12 cellular contexts compared by ENCODE assay signal in genomic region chr13:40236566-40237168, GRCh38.
A peak's percentile ranks its signal among the peaks of the same experiment; 100 is the strongest.
DNase-seq lines count a peak whose midpoint lies in the region; ATAC-seq and TF ChIP-seq lines count a peak whose summit lies in the region.
"Had no signal": no experiment of that assay in that cellular context is flagged by ENCODE, and none has a peak within 500 bp of the region (broad histone marks: within the 10 kb centered on the region; RNA-seq: fewer than 3 reads in every experiment).

No MANE protein-coding gene starts in this region.

- H3K4me1 Mint-ChIP-seq in Caco-2 (ENCODE audit: low read depth, unreplicated experiment): no peaks in the 10 kb centered on the region

- intact Hi-C loops in right cardiac atrium (cut with DNase I): no loop called here
- intact Hi-C loops in sciatic nerve (cut with DNase I): no loop called here
- intact Hi-C loops in Caco-2 (cut with micrococcal nuclease; ENCODE audit: unreplicated experiment): no loop called here

- H3K36me3 Mint-ChIP-seq in Caco-2 (ENCODE audit: insufficient read depth, unreplicated experiment): no peaks in the 10 kb centered on the region
- H3K36me3 Mint-ChIP-seq: T-cell had no signal

- ATAC-seq in right cardiac atrium (peak; percentile 78 to 82), sciatic nerve (peak; percentile 82), HG03521 (IDR thresholded peaks at IDR 0.05; ENCODE audit: unreplicated experiment) (no peak)
- ATAC-seq: activated T-cell treated with anti-CD3 and anti-CD28 coated beads, Interleukin-2, amount 50 U/mL, for 4 hours; stimulated activated naive CD8-positive, alpha-beta T cell treated with anti-CD3 and anti-CD28 coated beads, Interleukin-15, amount 100 ng/mL, for 72 hours; T-cell had no signal

- H3K4me1 ChIP-seq in ACC112 (ENCODE audit: control insufficient read depth, insufficient read depth, low read length, unreplicated experiment): peaks cover 30% of the 10 kb centered on the region
- peaks cover 4% of the 10 kb centered on the region for H3K4me1 ChIP-seq in right cardiac atrium (ENCODE audit: control insufficient read depth, insufficient read depth, low read length)
- H3K4me1 ChIP-seq in Caco-2: no peaks in the 10 kb centered on the region

- H3K27me3 Mint-ChIP-seq in Caco-2 (ENCODE audit: insufficient read depth, unreplicated experiment): no peaks in the 10 kb centered on the region
- H3K27me3 Mint-ChIP-seq: stimulated activated naive CD8-positive, alpha-beta T cell treated with anti-CD3 and anti-CD28 coated beads, Interleukin-15, amount 100 ng/mL, for 72 hours; T-cell had no signal

- CTCF ChIA-PET in Caco-2 (lab: Charles Lee): no interaction called here

- TF ChIP-seq CTCF in Caco-2 (IDR thresholded peaks at IDR 0.05; ENCODE audit: insufficient read depth in 1 of 2, low read depth in 1 of 2, low read length in 1 of 2, severe bottlenecking in 1 of 2, unreplicated experiment in 1 of 2): no peak

- H3K36me3 ChIP-seq in ACC112 (ENCODE audit: insufficient read depth, low read length): no peaks in the 10 kb centered on the region
- H3K36me3 ChIP-seq in Caco-2 (ENCODE audit: control insufficient read depth, insufficient read depth, low read length): no peaks in the 10 kb centered on the region

- peak overlapping the region; percentile 94 for H3K27ac ChIP-seq in ACC112 (ENCODE audit: low read depth, low read length)
- H3K27ac ChIP-seq in cingulate gyrus (ENCODE audit: low read depth, low read length): peak overlapping the region; percentile 50
- H3K27ac ChIP-seq in right cardiac atrium (ENCODE audit: low read length): peak overlapping the region; percentile 96

- no peaks in the 10 kb centered on the region for H3K79me2 ChIP-seq in ACC112 (ENCODE audit: control insufficient read depth, insufficient read depth, low read length, unreplicated experiment)

- H3K9me3 Mint-ChIP-seq in Caco-2 (ENCODE audit: unreplicated experiment): no peaks in the 10 kb centered on the region
- H3K9me3 Mint-ChIP-seq: activated T-cell treated with anti-CD3 and anti-CD28 coated beads, Interleukin-2, amount 50 U/mL, for 4 hours; stimulated activated naive CD8-positive, alpha-beta T cell treated with anti-CD3 and anti-CD28 coated beads, Interleukin-15, amount 100 ng/mL, for 72 hours; T-cell had no signal

- no peak overlapping the region for H3K4me3 Mint-ChIP-seq in Caco-2 (ENCODE audit: unreplicated experiment)
- H3K4me3 Mint-ChIP-seq: activated T-cell treated with anti-CD3 and anti-CD28 coated beads, Interleukin-2, amount 50 U/mL, for 4 hours; stimulated activated naive CD8-positive, alpha-beta T cell treated with anti-CD3 and anti-CD28 coated beads, Interleukin-15, amount 100 ng/mL, for 72 hours; T-cell had no signal

- no peak overlapping the region for H3K27ac Mint-ChIP-seq in Caco-2 (ENCODE audit: unreplicated experiment)
- H3K27ac Mint-ChIP-seq: stimulated activated naive CD8-positive, alpha-beta T cell treated with anti-CD3 and anti-CD28 coated beads, Interleukin-15, amount 100 ng/mL, for 72 hours; T-cell had no signal

- 61% methylated on average over 12 of the region's 12 CpGs for WGBS in right cardiac atrium

- H2AFZ ChIP-seq in ACC112 (ENCODE audit: low read length, unreplicated experiment): no peak overlapping the region

- peak; percentile 63 to 83 (median 68) for DNase-seq in right cardiac atrium
- DNase-seq in sciatic nerve (ENCODE audit: low spot score): no peak
- DNase-seq in Caco-2: no peak
- DNase-seq in Ammon's horn (ENCODE audit: low spot score): no peak
- DNase-seq in DMS153 treated with DMSO at 0.1 percent for 48 hours (lab: John Stamatoyannopoulos, UW; ENCODE audit: unreplicated experiment): no peak
- DNase-seq: activated T-cell treated with anti-CD3 and anti-CD28 coated beads, Interleukin-2, amount 50 U/mL, for 4 hours; NCI-H1092 treated with DMSO at 0.1 percent for 48 hours; stimulated activated naive CD8-positive, alpha-beta T cell treated with anti-CD3 and anti-CD28 coated beads, Interleukin-15, amount 100 ng/mL, for 72 hours; T-cell had no signal

- POLR2A ChIA-PET in Caco-2 (lab: Charles Lee): no interaction called here

- peak overlapping the region; percentile 7; the same call in 1 of the 2 replicates for H3K4me3 ChIP-seq in ACC112 (ENCODE audit: low read depth, low read length)
- H3K4me3 ChIP-seq in right cardiac atrium (ENCODE audit: low read length): no peak overlapping the region
- no peak overlapping the region for H3K4me3 ChIP-seq in Caco-2 (ENCODE audit: low read depth, low read length)

- BruUV-seq in Caco-2 (replicated peaks; lab: Mats Ljungman, UMichigan): no TSS peak

- no peaks in the 10 kb centered on the region for H3K9me3 ChIP-seq in right cardiac atrium (ENCODE audit: control insufficient read depth, low read length)
- H3K9me3 ChIP-seq in Caco-2: no peaks in the 10 kb centered on the region

- H3K27me3 ChIP-seq in ACC112 (ENCODE audit: insufficient read depth, low read length): no peaks in the 10 kb centered on the region
- H3K27me3 ChIP-seq in right cardiac atrium (ENCODE audit: control insufficient read depth, insufficient read depth): no peaks in the 10 kb centered on the region
- no peaks in the 10 kb centered on the region for H3K27me3 ChIP-seq in Caco-2 (replicated peaks; ENCODE audit: control insufficient read depth, insufficient read depth, low read length)

Comparison
In these comparisons a context has a peak if more than half of its experiments do, and no peak if none do; other contexts are left out.
1. DNase-seq: peak in right cardiac atrium (3 of 3); none in sciatic nerve (single experiment), Caco-2 (0 of 2), Ammon's horn (single experiment) and DMS153 treated with DMSO at 0.1 percent for 48 hours (single experiment).
2. Peak in every context shown above with its lines, with median percentiles within 50 percentile points of each other: H3K27ac ChIP-seq.